Comparison of ENCODE assay signal across 8 cellular contexts in the genomic region with DNA sequence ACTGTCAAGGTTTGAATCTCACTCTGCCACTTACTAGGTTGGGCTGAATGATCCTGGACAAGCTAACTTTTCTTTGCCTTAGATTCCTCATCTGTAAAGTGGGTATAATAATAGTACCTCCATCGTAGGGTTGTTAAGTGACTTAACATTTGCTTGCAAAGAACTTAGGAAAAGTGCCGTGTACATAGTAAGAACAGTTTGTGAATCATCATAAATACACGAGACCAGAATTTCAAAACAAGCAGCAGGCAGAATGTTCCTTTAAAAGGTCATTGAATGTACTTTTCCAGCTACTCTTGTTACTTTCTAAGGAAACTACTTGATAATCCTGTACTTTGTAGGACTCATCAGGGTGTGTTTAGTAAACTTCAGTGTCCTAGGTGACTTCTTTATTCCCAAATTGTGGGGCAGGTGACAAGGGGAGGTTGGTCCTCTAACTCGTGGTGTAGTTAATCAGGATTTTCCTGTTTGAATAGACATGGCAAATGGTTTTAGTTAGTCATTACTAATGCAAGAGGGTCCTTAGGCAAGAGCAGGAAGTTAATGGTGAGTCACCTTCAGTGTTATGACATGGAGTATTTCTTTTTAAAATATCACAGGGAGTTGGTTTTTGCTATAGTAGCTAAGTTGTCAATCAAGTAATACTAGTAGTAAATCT.
DNase-seq lines count a peak whose midpoint lies in the region; ATAC-seq and TF ChIP-seq lines count a peak whose summit lies in the region.

No MANE protein-coding gene starts in this region.

- peaks cover 6% of the 10 kb centered on the region for H3K9me3 Mint-ChIP-seq in HFFc6
- H3K9me3 Mint-ChIP-seq in activated CD8-positive, alpha-beta memory T cell treated with anti-CD3 and anti-CD28 coated beads, Interleukin-2, amount 10 ng/mL, durations not matched to agents 7 days and 5 days (ENCODE audit: low read depth): no peaks in the 10 kb centered on the region

- DNase-seq in HFFc6: peak; percentile 91
- peak; percentile 40 for DNase-seq in T1000 (lab: John Stamatoyannopoulos, UW)
- DNase-seq in hepatic stellate cell (ENCODE audit: low spot score): peak; percentile 89
- DNase-seq in stromal cell of bone marrow (ENCODE audit: low read depth): peak; percentile 85
- no peak for DNase-seq in activated CD8-positive, alpha-beta memory T cell treated with anti-CD3 and anti-CD28 coated beads, Interleukin-2, amount 10 ng/mL, durations not matched to agents 7 days and 5 days
- no peak for DNase-seq in NCI-H345 treated with DMSO at 0.1 percent for 48 hours (lab: John Stamatoyannopoulos, UW; ENCODE audit: unreplicated experiment)
- DNase-seq in retina: no peak
- no peak for DNase-seq in cortex of kidney (lab: John Stamatoyannopoulos, UW)

- H3K4me3 Mint-ChIP-seq in HFFc6: peak overlapping the region; percentile 62
- H3K4me3 Mint-ChIP-seq in activated CD8-positive, alpha-beta memory T cell treated with anti-CD3 and anti-CD28 coated beads, Interleukin-2, amount 10 ng/mL, durations not matched to agents 7 days and 5 days: no peak overlapping the region

- no peaks in the 10 kb centered on the region for H3K27me3 Mint-ChIP-seq in HFFc6 (ENCODE audit: insufficient read depth)
- H3K27me3 Mint-ChIP-seq in activated CD8-positive, alpha-beta memory T cell treated with anti-CD3 and anti-CD28 coated beads, Interleukin-2, amount 10 ng/mL, durations not matched to agents 7 days and 5 days: peaks cover 2% of the 10 kb centered on the region

- no peak for ATAC-seq in activated CD8-positive, alpha-beta memory T cell treated with anti-CD3 and anti-CD28 coated beads, Interleukin-2, amount 10 ng/mL, durations not matched to agents 7 days and 5 days

- H3K36me3 Mint-ChIP-seq in HFFc6 (ENCODE audit: low read depth): peaks cover 69% of the 10 kb centered on the region
- H3K36me3 Mint-ChIP-seq in activated CD8-positive, alpha-beta memory T cell treated with anti-CD3 and anti-CD28 coated beads, Interleukin-2, amount 10 ng/mL, durations not matched to agents 7 days and 5 days: no peaks in the 10 kb centered on the region

- CTCF ChIA-PET in activated CD8-positive, alpha-beta memory T cell treated with anti-CD3 and anti-CD28 coated beads, Interleukin-2, amount 10 ng/mL, durations not matched to agents 7 days and 5 days (lab: Charles Lee): no interaction called here

- H3K4me1 Mint-ChIP-seq in HFFc6 (ENCODE audit: low read depth): peaks cover 53% of the 10 kb centered on the region
- no peaks in the 10 kb centered on the region for H3K4me1 Mint-ChIP-seq in activated CD8-positive, alpha-beta memory T cell treated with anti-CD3 and anti-CD28 coated beads, Interleukin-2, amount 10 ng/mL, durations not matched to agents 7 days and 5 days

- TF ChIP-seq CTCF in HFFc6 (IDR thresholded peaks at IDR 0.05): no peak

- H3K27ac Mint-ChIP-seq in HFFc6: peak overlapping the region; percentile 86
- no peak overlapping the region for H3K27ac Mint-ChIP-seq in activated CD8-positive, alpha-beta memory T cell treated with anti-CD3 and anti-CD28 coated beads, Interleukin-2, amount 10 ng/mL, durations not matched to agents 7 days and 5 days

Comparison
In these comparisons a context has a peak if more than half of its experiments do, and no peak if none do; other contexts are left out.
1. DNase-seq: peak in HFFc6 (single experiment), T1000 (single experiment), hepatic stellate cell (single experiment) and stromal cell of bone marrow (single experiment); none in activated CD8-positive, alpha-beta memory T cell treated with anti-CD3 and anti-CD28 coated beads, Interleukin-2, amount 10 ng/mL, durations not matched to agents 7 days and 5 days (single experiment), NCI-H345 treated with DMSO at 0.1 percent for 48 hours (single experiment), retina (single experiment) and cortex of kidney (single experiment).